Comparison of ENCODE assay signal across 22 cellular contexts in genomic region chr17:72998343-72998742, GRCh38.
"Had no signal": no experiment of that assay in that cellular context is flagged by ENCODE, and none has a peak within 500 bp of the region (broad histone marks: within the 10 kb centered on the region; RNA-seq: fewer than 3 reads in every experiment).

No MANE protein-coding gene starts in this region.

- H3K36me3 ChIP-seq: left lung, neural progenitor cell, thoracic aorta had no signal

- H3K27ac ChIP-seq: body of pancreas, left lung, neural progenitor cell, thoracic aorta, VCaP had no signal

- H3K4me1 ChIP-seq: body of pancreas, left lung had no signal

- H3K4me3 ChIP-seq: body of pancreas, left lung, lung, neural progenitor cell, thoracic aorta had no signal

- H3K9ac ChIP-seq: neural progenitor cell had no signal

- H3K27me3 ChIP-seq: body of pancreas, left lung, neural progenitor cell had no signal

- ATAC-seq: activated CD4-positive, CD25-positive, alpha-beta regulatory T cell treated with anti-CD3 and anti-CD28 coated beads, Interleukin-2, amount 50 U/mL, for 24 hours; activated CD8-positive, alpha-beta memory T cell treated with anti-CD3 and anti-CD28 coated beads, Interleukin-2, amount 10 ng/mL, durations not matched to agents 7 days and 5 days; activated CD8-positive, alpha-beta T cell treated with anti-CD3 and anti-CD28 coated beads for 36 hours; body of pancreas; effector memory CD8-positive, alpha-beta T cell; esophagus mucosa; left lung; naive thymus-derived CD4-positive, alpha-beta T cell; sciatic nerve had no signal

- H3K9me3 ChIP-seq: body of pancreas, left lung, thoracic aorta had no signal

- DNase-seq: activated CD4-positive, alpha-beta T cell treated with anti-CD3 and anti-CD28 coated beads, Interleukin-2, amount 10 ng/mL, durations not matched to agents 7 days and 5 days; activated CD8-positive, alpha-beta memory T cell treated with anti-CD3 and anti-CD28 coated beads, Interleukin-2, amount 10 ng/mL, durations not matched to agents 7 days and 5 days; activated CD8-positive, alpha-beta T cell treated with anti-CD3 and anti-CD28 coated beads for 36 hours; activated effector memory CD4-positive, alpha-beta T cell treated with anti-CD3 and anti-CD28 coated beads, Interleukin-2, amount 50 U/mL, for 16 hours; activated naive CD4-positive, alpha-beta T cell treated with anti-CD3 and anti-CD28 coated beads, Interleukin-2, amount 10 ng/mL, durations not matched to agents 7 days and 5 days; activated T-cell treated with anti-CD3 and anti-CD28 coated beads for 4 hours; anterior cingulate cortex; body of pancreas; effector memory CD8-positive, alpha-beta T cell; foreskin melanocyte; kidney glomerular epithelial cell; left lung; naive thymus-derived CD4-positive, alpha-beta T cell; stimulated activated CD4-positive, alpha-beta T cell treated with anti-CD3 and anti-CD28 coated beads, Interleukin-4, amount 100 ng/mL, for 1 hour; stimulated activated naive CD4-positive, alpha-beta T cell had no signal
